Comparison of ENCODE assay signal across 1 cellular context in genomic region chr2:9392895-9393757, GRCh38.
TF ChIP-seq lines count a peak whose summit lies in the region.

No MANE protein-coding gene starts in this region.

TF ChIP-seq in GM23338, 12 proteins besides CTCF, POLR2A, EP300 and RAD21 (continued from another document):
- TF ChIP-seq, protein P1, sequence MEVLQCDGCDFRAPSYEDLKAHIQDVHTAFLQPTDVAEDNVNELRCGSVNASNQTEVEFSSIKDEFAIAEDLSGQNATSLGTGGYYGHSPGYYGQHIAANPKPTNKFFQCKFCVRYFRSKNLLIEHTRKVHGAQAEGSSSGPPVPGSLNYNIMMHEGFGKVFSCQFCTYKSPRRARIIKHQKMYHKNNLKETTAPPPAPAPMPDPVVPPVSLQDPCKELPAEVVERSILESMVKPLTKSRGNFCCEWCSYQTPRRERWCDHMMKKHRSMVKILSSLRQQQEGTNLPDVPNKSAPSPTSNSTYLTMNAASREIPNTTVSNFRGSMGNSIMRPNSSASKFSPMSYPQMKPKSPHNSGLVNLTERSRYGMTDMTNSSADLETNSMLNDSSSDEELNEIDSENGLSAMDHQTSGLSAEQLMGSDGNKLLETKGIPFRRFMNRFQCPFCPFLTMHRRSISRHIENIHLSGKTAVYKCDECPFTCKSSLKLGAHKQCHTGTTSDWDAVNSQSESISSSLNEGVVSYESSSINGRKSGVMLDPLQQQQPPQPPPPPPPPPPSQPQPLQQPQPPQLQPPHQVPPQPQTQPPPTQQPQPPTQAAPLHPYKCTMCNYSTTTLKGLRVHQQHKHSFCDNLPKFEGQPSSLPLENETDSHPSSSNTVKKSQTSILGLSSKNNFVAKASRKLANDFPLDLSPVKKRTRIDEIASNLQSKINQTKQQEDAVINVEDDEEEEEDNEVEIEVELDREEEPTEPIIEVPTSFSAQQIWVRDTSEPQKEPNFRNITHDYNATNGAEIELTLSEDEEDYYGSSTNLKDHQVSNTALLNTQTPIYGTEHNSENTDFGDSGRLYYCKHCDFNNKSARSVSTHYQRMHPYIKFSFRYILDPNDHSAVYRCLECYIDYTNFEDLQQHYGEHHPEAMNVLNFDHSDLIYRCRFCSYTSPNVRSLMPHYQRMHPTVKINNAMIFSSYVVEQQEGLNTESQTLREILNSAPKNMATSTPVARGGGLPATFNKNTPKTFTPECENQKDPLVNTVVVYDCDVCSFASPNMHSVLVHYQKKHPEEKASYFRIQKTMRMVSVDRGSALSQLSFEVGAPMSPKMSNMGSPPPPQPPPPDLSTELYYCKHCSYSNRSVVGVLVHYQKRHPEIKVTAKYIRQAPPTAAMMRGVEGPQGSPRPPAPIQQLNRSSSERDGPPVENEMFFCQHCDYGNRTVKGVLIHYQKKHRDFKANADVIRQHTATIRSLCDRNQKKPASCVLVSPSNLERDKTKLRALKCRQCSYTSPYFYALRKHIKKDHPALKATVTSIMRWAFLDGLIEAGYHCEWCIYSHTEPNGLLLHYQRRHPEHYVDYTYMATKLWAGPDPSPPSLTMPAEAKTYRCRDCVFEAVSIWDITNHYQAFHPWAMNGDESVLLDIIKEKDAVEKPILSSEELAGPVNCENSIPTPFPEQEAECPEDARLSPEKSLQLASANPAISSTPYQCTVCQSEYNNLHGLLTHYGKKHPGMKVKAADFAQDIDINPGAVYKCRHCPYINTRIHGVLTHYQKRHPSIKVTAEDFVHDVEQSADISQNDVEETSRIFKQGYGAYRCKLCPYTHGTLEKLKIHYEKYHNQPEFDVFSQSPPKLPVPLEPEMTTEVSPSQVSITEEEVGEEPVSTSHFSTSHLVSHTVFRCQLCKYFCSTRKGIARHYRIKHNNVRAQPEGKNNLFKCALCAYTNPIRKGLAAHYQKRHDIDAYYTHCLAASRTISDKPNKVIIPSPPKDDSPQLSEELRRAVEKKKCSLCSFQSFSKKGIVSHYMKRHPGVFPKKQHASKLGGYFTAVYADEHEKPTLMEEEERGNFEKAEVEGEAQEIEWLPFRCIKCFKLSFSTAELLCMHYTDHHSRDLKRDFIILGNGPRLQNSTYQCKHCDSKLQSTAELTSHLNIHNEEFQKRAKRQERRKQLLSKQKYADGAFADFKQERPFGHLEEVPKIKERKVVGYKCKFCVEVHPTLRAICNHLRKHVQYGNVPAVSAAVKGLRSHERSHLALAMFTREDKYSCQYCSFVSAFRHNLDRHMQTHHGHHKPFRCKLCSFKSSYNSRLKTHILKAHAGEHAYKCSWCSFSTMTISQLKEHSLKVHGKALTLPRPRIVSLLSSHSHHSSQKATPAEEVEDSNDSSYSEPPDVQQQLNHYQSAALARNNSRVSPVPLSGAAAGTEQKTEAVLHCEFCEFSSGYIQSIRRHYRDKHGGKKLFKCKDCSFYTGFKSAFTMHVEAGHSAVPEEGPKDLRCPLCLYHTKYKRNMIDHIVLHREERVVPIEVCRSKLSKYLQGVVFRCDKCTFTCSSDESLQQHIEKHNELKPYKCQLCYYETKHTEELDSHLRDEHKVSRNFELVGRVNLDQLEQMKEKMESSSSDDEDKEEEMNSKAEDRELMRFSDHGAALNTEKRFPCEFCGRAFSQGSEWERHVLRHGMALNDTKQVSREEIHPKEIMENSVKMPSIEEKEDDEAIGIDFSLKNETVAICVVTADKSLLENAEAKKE (CRISPR knock-in tag; IDR thresholded peaks at IDR 0.05) = no peak
- TF ChIP-seq NANOG (IDR thresholded peaks at IDR 0.05; ENCODE audit: borderline replicate concordance) (no peak), EZH2 (IDR thresholded peaks at IDR 0.05; ENCODE audit: low read depth, unreplicated experiment) (no peak), ZNF331 (CRISPR knock-in tag; IDR thresholded peaks at IDR 0.05; ENCODE audit: low read depth) (no peak), EZH2phosphoT487 (IDR thresholded peaks at IDR 0.05; ENCODE audit: unreplicated experiment) (no peak), POLR2AphosphoS5 (IDR thresholded peaks at IDR 0.05; ENCODE audit: low read depth) (no peak), JUNB (IDR thresholded peaks at IDR 0.05; ENCODE audit: unreplicated experiment) (no peak), CREB1 (CRISPR knock-in tag; IDR thresholded peaks at IDR 0.05; ENCODE audit: low read depth) (no peak), ETS1 (IDR thresholded peaks at IDR 0.05) (no peak)
